1 cellular context compared by ENCODE assay signal in the genomic region with DNA sequence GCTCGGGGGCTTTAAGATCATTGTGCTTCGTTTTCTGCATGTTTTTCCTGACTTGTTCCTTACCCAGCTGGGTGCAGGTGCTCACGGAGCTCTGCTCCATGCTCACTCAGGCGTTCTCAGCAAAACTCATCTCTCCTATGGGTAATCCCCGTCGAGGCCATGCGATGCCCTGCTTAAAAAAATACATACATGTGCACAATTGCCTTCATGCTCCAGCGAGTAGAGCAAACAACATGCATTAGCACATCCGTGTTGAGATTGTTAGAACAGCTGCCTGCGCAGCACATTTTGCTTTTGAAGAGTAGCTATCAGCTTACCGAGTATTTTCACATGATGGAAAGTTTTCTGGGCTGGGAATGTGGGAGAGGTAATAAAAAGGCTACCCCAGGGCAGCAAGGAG.
TF ChIP-seq lines count a peak whose summit lies in the region.

No MANE protein-coding gene starts in this region.

TF ChIP-seq in SK-N-SH treated with all-trans-retinoic acid at 6 μM for 48 hours, 23 proteins besides CTCF, POLR2A, EP300 and RAD21 (continued from another document):
- TF ChIP-seq, protein P1, sequence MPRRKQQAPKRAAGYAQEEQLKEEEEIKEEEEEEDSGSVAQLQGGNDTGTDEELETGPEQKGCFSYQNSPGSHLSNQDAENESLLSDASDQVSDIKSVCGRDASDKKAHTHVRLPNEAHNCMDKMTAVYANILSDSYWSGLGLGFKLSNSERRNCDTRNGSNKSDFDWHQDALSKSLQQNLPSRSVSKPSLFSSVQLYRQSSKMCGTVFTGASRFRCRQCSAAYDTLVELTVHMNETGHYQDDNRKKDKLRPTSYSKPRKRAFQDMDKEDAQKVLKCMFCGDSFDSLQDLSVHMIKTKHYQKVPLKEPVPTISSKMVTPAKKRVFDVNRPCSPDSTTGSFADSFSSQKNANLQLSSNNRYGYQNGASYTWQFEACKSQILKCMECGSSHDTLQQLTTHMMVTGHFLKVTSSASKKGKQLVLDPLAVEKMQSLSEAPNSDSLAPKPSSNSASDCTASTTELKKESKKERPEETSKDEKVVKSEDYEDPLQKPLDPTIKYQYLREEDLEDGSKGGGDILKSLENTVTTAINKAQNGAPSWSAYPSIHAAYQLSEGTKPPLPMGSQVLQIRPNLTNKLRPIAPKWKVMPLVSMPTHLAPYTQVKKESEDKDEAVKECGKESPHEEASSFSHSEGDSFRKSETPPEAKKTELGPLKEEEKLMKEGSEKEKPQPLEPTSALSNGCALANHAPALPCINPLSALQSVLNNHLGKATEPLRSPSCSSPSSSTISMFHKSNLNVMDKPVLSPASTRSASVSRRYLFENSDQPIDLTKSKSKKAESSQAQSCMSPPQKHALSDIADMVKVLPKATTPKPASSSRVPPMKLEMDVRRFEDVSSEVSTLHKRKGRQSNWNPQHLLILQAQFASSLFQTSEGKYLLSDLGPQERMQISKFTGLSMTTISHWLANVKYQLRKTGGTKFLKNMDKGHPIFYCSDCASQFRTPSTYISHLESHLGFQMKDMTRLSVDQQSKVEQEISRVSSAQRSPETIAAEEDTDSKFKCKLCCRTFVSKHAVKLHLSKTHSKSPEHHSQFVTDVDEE (CRISPR knock-in tag; IDR thresholded peaks at IDR 0.05), result no peak
- TF ChIP-seq CSDC2 (CRISPR knock-in tag; IDR thresholded peaks at IDR 0.05) (no peak), TOX (CRISPR knock-in tag; IDR thresholded peaks at IDR 0.05; ENCODE audit: borderline replicate concordance) (no peak)
